ENCODE assay signal across 12 cellular contexts in genomic region chr5:34685485-34686197, GRCh38. TPM values are rescaled to one million over a fixed set of nuclear protein-coding genes. Genes with fewer than 3 reads are reported as not detected.
A peak's percentile ranks its signal among the peaks of the same experiment; 100 is the strongest.
DNase-seq lines count a peak whose midpoint lies in the region; ATAC-seq and TF ChIP-seq lines count a peak whose summit lies in the region.
"Had no signal": no experiment of that assay in that cellular context is flagged by ENCODE, and none has a peak within 500 bp of the region (broad histone marks: within the 10 kb centered on the region; RNA-seq: fewer than 3 reads in every experiment).

No MANE protein-coding gene starts in this region.

- H3K4me3 ChIP-seq in ascending aorta (no peak overlapping the region), mucosa of descending colon (no peak overlapping the region)
- H3K4me3 ChIP-seq: gastrocnemius medialis had no signal

- H3K27me3 Mint-ChIP-seq in activated T-cell treated with anti-CD3 and anti-CD28 coated beads, Interleukin-2, amount 50 U/mL, for 4 hours (ENCODE audit: low read depth), result peaks cover 6% of the 10 kb centered on the region

- H3K27me3 ChIP-seq in ascending aorta, result no peaks in the 10 kb centered on the region
- H3K27me3 ChIP-seq: gastrocnemius medialis had no signal

- H3K36me3 ChIP-seq in ascending aorta, result no peaks in the 10 kb centered on the region
- no peaks in the 10 kb centered on the region for H3K36me3 ChIP-seq in mucosa of descending colon (ENCODE audit: low read depth)
- H3K36me3 ChIP-seq: gastrocnemius medialis had no signal

- no peaks in the 10 kb centered on the region for H3K9me3 Mint-ChIP-seq in activated T-cell treated with anti-CD3 and anti-CD28 coated beads, Interleukin-2, amount 50 U/mL, for 4 hours
- H3K9me3 Mint-ChIP-seq: activated T-helper 2 cell treated with anti-CD3 and anti-CD28 coated beads, Interferon-gamma antibody, Interleukin-2, Interleukin-4, amounts not matched to agents 10 μg/mL and 5 μg/mL and 100 μg/mL, durations not matched to agents 14 hours and 24 hours and 36 hours; T-helper 1 cell treated with Interleukin-12 subunit alpha and Interleukin-12 subunit beta and Interleukin-4 antibody, amounts not matched to agents 30 μg/mL and 1 μg/mL, for 36 hours had no signal

- DNase-seq in activated T-cell treated with anti-CD3 and anti-CD28 coated beads, Interleukin-2, amount 50 U/mL, for 4 hours, result no peak
- no peak for DNase-seq in activated T-cell treated with anti-CD3 and anti-CD28 coated beads, Interleukin-2, amount 50 U/mL, for 1 hour
- DNase-seq in ascending aorta (ENCODE audit: low spot score in 2 of 2) (no peak), iPS-NIHi11 (ENCODE audit: low spot score) (peak; percentile 45), stromal cell of bone marrow (ENCODE audit: low read depth) (peak; percentile 72), NCI-H187 (lab: John Stamatoyannopoulos, UW) (no peak), mucosa of descending colon (no peak)
- DNase-seq: gastrocnemius medialis, NCI-H1694 treated with DMSO at 0.1 percent for 48 hours had no signal

- H3K27ac ChIP-seq in ascending aorta, result peak overlapping the region; percentile 62 to 73
- H3K27ac ChIP-seq: gastrocnemius medialis had no signal

- H3K4me1 Mint-ChIP-seq in activated T-cell treated with anti-CD3 and anti-CD28 coated beads, Interleukin-2, amount 50 U/mL, for 4 hours (ENCODE audit: low read depth), result no peaks in the 10 kb centered on the region

- TF ChIP-seq CTCF in ascending aorta (IDR thresholded peaks at IDR 0.05) (no peak), mucosa of descending colon (IDR thresholded peaks at IDR 0.05) (no peak)

- no peaks in the 10 kb centered on the region for H3K9me3 ChIP-seq in ascending aorta
- H3K9me3 ChIP-seq in mucosa of descending colon, result no peaks in the 10 kb centered on the region
- H3K9me3 ChIP-seq: gastrocnemius medialis had no signal

- no peaks in the 10 kb centered on the region for H3K36me3 Mint-ChIP-seq in activated T-cell treated with anti-CD3 and anti-CD28 coated beads, Interleukin-2, amount 50 U/mL, for 4 hours (ENCODE audit: insufficient read depth)

- peak; percentile 43 to 56 for ATAC-seq in activated T-cell treated with anti-CD3 and anti-CD28 coated beads, Interleukin-2, amount 50 U/mL, for 4 hours
- ATAC-seq in mucosa of descending colon (no peak), HG03108 (IDR thresholded peaks at IDR 0.05; ENCODE audit: unreplicated experiment) (no peak)
- ATAC-seq: gastrocnemius medialis had no signal

- intact Hi-C loops in ascending aorta (cut with DNase I) (loop anchor here (1.0 to 5.0 kb wide), 2 partner anchors 29 to 198 kb away; partner anchors contain the start of gene RAI14), mucosa of descending colon (cut with DNase I, micrococcal nuclease) (no loop called here)

- H3K4me3 Mint-ChIP-seq in activated T-cell treated with anti-CD3 and anti-CD28 coated beads, Interleukin-2, amount 50 U/mL, for 4 hours, result no peak overlapping the region
- H3K4me3 Mint-ChIP-seq: T-helper 1 cell treated with Interleukin-12 subunit alpha and Interleukin-12 subunit beta and Interleukin-4 antibody, amounts not matched to agents 30 μg/mL and 1 μg/mL, for 36 hours had no signal

- H3K4me1 ChIP-seq in ascending aorta (peaks cover 5 to 62% of the 10 kb centered on the region in 2 donors), mucosa of descending colon (ENCODE audit: low read depth) (peaks cover 6% of the 10 kb centered on the region)
- H3K4me1 ChIP-seq: gastrocnemius medialis had no signal

RNA-seq across cellular contexts. Expression of gene RAI14, which starts 29.5 kb away (rescaled TPM):
- 1 to 10 TPM; 4.8 to 8.7 (median 7.1) TPM for total RNA-seq in activated T-cell treated with anti-CD3 and anti-CD28 coated beads, Interleukin-2, amount 50 U/mL, for 4 hours
- total RNA-seq in ascending aorta (134 TPM), mucosa of descending colon (10 to 100 TPM; 14.0 to 41.0 (median 23.4) TPM)

Comparison
In these comparisons a context has a peak if more than half of its experiments do, and no peak if none do; other contexts are left out.
1. ATAC-seq: peak in activated T-cell treated with anti-CD3 and anti-CD28 coated beads, Interleukin-2, amount 50 U/mL, for 4 hours (2 of 2); none in mucosa of descending colon (single experiment) and HG03108 (single experiment).
2. DNase-seq: peak in iPS-NIHi11 (single experiment) and stromal cell of bone marrow (single experiment); none in activated T-cell treated with anti-CD3 and anti-CD28 coated beads, Interleukin-2, amount 50 U/mL, for 4 hours (single experiment), activated T-cell treated with anti-CD3 and anti-CD28 coated beads, Interleukin-2, amount 50 U/mL, for 1 hour (single experiment), ascending aorta (0 of 2), NCI-H187 (0 of 2) and mucosa of descending colon (0 of 3).